Comparison of ENCODE assay signal across 11 cellular contexts in genomic region chr1:88801575-88802208, GRCh38.
DNase-seq lines count a peak whose midpoint lies in the region; ATAC-seq and TF ChIP-seq lines count a peak whose summit lies in the region.
"Had no signal": no experiment of that assay in that cellular context is flagged by ENCODE, and none has a peak within 500 bp of the region (broad histone marks: within the 10 kb centered on the region; RNA-seq: fewer than 3 reads in every experiment).

No MANE protein-coding gene starts in this region.

- no peaks in the 10 kb centered on the region for H3K27me3 Mint-ChIP-seq in MCF 10A (ENCODE audit: insufficient read depth, unreplicated experiment)
- H3K27me3 Mint-ChIP-seq in endothelial cell (ENCODE audit: unreplicated experiment): no peaks in the 10 kb centered on the region
- no peaks in the 10 kb centered on the region for H3K27me3 Mint-ChIP-seq in type B pancreatic cell

- H3K27ac ChIP-seq in breast epithelium: no peak overlapping the region

- H3K9me3 Mint-ChIP-seq in MCF 10A (ENCODE audit: unreplicated experiment): no peaks in the 10 kb centered on the region
- H3K9me3 Mint-ChIP-seq in endothelial cell (ENCODE audit: unreplicated experiment): peaks cover 5% of the 10 kb centered on the region
- peaks cover 20% of the 10 kb centered on the region for H3K9me3 Mint-ChIP-seq in type B pancreatic cell

- no peak for TF ChIP-seq CTCF in MCF 10A (IDR thresholded peaks at IDR 0.05; ENCODE audit: unreplicated experiment)
- no peak for TF ChIP-seq CTCF in breast epithelium (IDR thresholded peaks at IDR 0.05)
- TF ChIP-seq CTCF in endothelial cell (IDR thresholded peaks at IDR 0.05; ENCODE audit: unreplicated experiment): no peak
- no peak for TF ChIP-seq CTCF in type B pancreatic cell (conservative IDR thresholded peaks at IDR 0.05)

- peaks cover 5% of the 10 kb centered on the region for H3K36me3 ChIP-seq in breast epithelium

- CTCF ChIA-PET in MCF 10A (lab: Yijun Ruan, JAX): interaction anchor here (0.6 to 1.5 kb wide), 4 partner anchors 10 to 69 kb away, joined by 3 to 6 read pairs (median 3); no protein-coding TSS in a partner anchor

- intact Hi-C loops in MCF 10A (cut with micrococcal nuclease): no loop called here
- intact Hi-C loops in breast epithelium (cut with DNase I; ENCODE audit: low total_unique reads): no loop called here

- TF ChIP-seq POLR2A in breast epithelium (IDR thresholded peaks at IDR 0.05): no peak

- ATAC-seq in HG02759 (IDR thresholded peaks at IDR 0.05; ENCODE audit: unreplicated experiment) (no peak), GM19455 (IDR thresholded peaks at IDR 0.05; ENCODE audit: unreplicated experiment) (no peak)

- H3K27me3 ChIP-seq in breast epithelium: no peaks in the 10 kb centered on the region

- H3K36me3 Mint-ChIP-seq in MCF 10A (ENCODE audit: insufficient read depth, unreplicated experiment) (peaks cover 48% of the 10 kb centered on the region), endothelial cell (ENCODE audit: low read depth, unreplicated experiment) (peaks cover 44% of the 10 kb centered on the region), type B pancreatic cell (peaks cover 52% of the 10 kb centered on the region)

- peak; percentile 65 for DNase-seq in MCF 10A (ENCODE audit: unreplicated experiment)
- DNase-seq in breast epithelium (ENCODE audit: low spot score in 2 of 2): no peak
- DNase-seq in NOMO-1 treated with dmso at 0.1 percent for 144 hours (lab: John Stamatoyannopoulos, UW; ENCODE audit: unreplicated experiment): peak; percentile 63
- no peak for DNase-seq in endothelial cell (ENCODE audit: low spot score)
- DNase-seq in type B pancreatic cell (ENCODE audit: extremely low spot score, unreplicated experiment): no peak
- DNase-seq in retina: no peak
- DNase-seq: activated CD4-positive, alpha-beta T cell treated with anti-CD3 and anti-CD28 coated beads, Interleukin-2, amount 50 U/mL, for 4 hours; NCI-H510A had no signal

- BruUV-seq in MCF 10A (replicated peaks; lab: Mats Ljungman, UMichigan): no TSS peak

- no peak overlapping the region for H3K4me3 ChIP-seq in breast epithelium
- H3K4me3 ChIP-seq: lung had no signal

- H3K27ac Mint-ChIP-seq in MCF 10A (ENCODE audit: low read depth, unreplicated experiment): peak overlapping the region; percentile 90
- H3K27ac Mint-ChIP-seq in endothelial cell (ENCODE audit: unreplicated experiment): peak overlapping the region; percentile 39
- peak overlapping the region; percentile 85 for H3K27ac Mint-ChIP-seq in type B pancreatic cell

- peaks cover 12% of the 10 kb centered on the region for H3K4me1 Mint-ChIP-seq in MCF 10A (ENCODE audit: insufficient read depth, unreplicated experiment)
- H3K4me1 Mint-ChIP-seq in endothelial cell (ENCODE audit: unreplicated experiment): peaks cover 15% of the 10 kb centered on the region
- H3K4me1 Mint-ChIP-seq in type B pancreatic cell (ENCODE audit: unreplicated experiment): no peaks in the 10 kb centered on the region

- no peaks in the 10 kb centered on the region for H3K9me3 ChIP-seq in breast epithelium

- H3K4me3 Mint-ChIP-seq in MCF 10A (ENCODE audit: unreplicated experiment): no peak overlapping the region
- peak overlapping the region; percentile 83 for H3K4me3 Mint-ChIP-seq in endothelial cell (ENCODE audit: unreplicated experiment)
- no peak overlapping the region for H3K4me3 Mint-ChIP-seq in type B pancreatic cell

- POLR2A ChIA-PET in MCF 10A (lab: Yijun Ruan, JAX): interaction anchor here (0.6 to 1.4 kb wide), 5 partner anchors 13 to 925 kb away, joined by 3 to 7 read pairs (median 4); no protein-coding TSS in a partner anchor

- no peaks in the 10 kb centered on the region for H3K4me1 ChIP-seq in breast epithelium

Comparison
In these comparisons a context has a peak if more than half of its experiments do, and no peak if none do; other contexts are left out.
1. DNase-seq: peak in MCF 10A (single experiment) and NOMO-1 treated with dmso at 0.1 percent for 144 hours (single experiment); none in breast epithelium (0 of 2), endothelial cell (single experiment), type B pancreatic cell (single experiment) and retina (single experiment).
2. H3K27ac Mint-ChIP-seq: peak in every context shown above with its lines; median percentile 90 in MCF 10A; 85 in type B pancreatic cell; 39 in endothelial cell.